In the genomic region with DNA sequence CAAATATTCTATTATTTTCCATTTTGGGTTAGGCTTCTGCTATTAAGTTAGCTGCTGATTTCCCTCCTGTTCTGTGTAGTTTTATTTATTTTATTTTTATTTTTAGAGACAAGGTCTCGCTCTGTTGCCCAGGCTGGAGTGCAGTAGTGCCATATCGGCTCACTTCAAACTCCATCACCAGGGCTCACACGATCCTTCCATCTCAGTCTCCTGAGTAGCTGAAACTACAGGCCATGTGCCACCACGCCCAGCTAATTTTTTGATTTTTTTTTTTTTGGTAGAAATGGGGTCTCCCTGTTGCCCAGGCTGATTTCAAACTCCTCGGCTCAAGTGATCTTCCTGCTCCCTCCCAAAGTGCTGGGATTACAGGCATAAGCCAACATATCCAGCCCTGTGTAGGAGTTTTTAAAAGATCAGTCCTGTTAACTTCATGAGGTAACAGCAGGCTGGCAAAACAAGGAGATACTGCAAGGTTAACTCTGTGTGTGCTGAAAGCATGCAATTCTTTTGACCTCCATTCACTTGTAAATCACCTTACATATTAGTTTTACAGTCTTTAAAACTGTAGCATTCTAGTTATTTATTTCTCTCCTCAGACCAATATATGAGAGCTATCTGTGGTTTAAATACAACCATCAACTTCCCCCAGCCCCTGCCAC, we compare ENCODE assay signal across 15 cellular contexts.
"Had no signal": no experiment of that assay in that cellular context is flagged by ENCODE, and none has a peak within 500 bp of the region (broad histone marks: within the 10 kb centered on the region; RNA-seq: fewer than 3 reads in every experiment).

No MANE protein-coding gene starts in this region.

- H3K9me3 ChIP-seq: neutrophil, tibial artery had no signal

- H3K4me3 Mint-ChIP-seq: activated CD4-positive, alpha-beta memory T cell treated with anti-CD3 and anti-CD28 coated beads for 36 hours; activated T-cell treated with anti-CD3 and anti-CD28 coated beads, Interleukin-2, amount 50 U/mL, for 4 hours; naive thymus-derived CD4-positive, alpha-beta T cell; stimulated activated naive B cell treated with anti-CD40 and anti-IgM and Interleukin-4, amounts not matched to agents 10 μg/mL and 1 μg/mL and 100 μg/mL, for 72 hours had no signal

- H3K27ac ChIP-seq: coronary artery, foreskin keratinocyte, neutrophil, tibial artery had no signal

- H3K9me3 Mint-ChIP-seq: activated CD4-positive, alpha-beta memory T cell treated with anti-CD3 and anti-CD28 coated beads for 36 hours; activated T-cell treated with anti-CD3 and anti-CD28 coated beads, Interleukin-2, amount 50 U/mL, for 4 hours; naive thymus-derived CD4-positive, alpha-beta T cell; stimulated activated naive B cell treated with anti-CD40 and anti-IgM and Interleukin-4, amounts not matched to agents 10 μg/mL and 1 μg/mL and 100 μg/mL, for 72 hours had no signal

- H3K4me3 ChIP-seq: coronary artery, tibial artery had no signal

- DNase-seq: activated CD4-positive, alpha-beta memory T cell treated with anti-CD3 and anti-CD28 coated beads for 36 hours; activated effector memory CD4-positive, alpha-beta T cell treated with anti-CD3 and anti-CD28 coated beads, Interleukin-2, amount 50 U/mL, for 16 hours; activated T-cell treated with anti-CD3 and anti-CD28 coated beads, Interleukin-2, amount 50 U/mL, for 4 hours; central memory CD4-positive, alpha-beta T cell; effector CD8-positive, alpha-beta T cell; foreskin keratinocyte; naive thymus-derived CD4-positive, alpha-beta T cell; posterior cingulate gyrus; retina; stimulated activated CD4-positive, alpha-beta T cell treated with anti-CD3 and anti-CD28 coated beads, Interleukin-2, amount 100 ng/mL, for 48 hours; stimulated activated naive B cell treated with anti-CD40 and anti-IgM and Interleukin-4, amounts not matched to agents 10 μg/mL and 1 μg/mL and 100 μg/mL, for 72 hours; tibial artery had no signal

- H3K36me3 Mint-ChIP-seq: activated CD4-positive, alpha-beta memory T cell treated with anti-CD3 and anti-CD28 coated beads for 36 hours; activated naive CD4-positive, alpha-beta T cell treated with anti-CD3 and anti-CD28 coated beads, Interleukin-2, amount 50 U/mL, for 72 hours had no signal

- H3K27me3 ChIP-seq: foreskin keratinocyte, neutrophil, tibial artery had no signal

- ATAC-seq: activated naive CD4-positive, alpha-beta T cell treated with anti-CD3 and anti-CD28 coated beads, Interleukin-2, amount 50 U/mL, for 72 hours; activated T-cell treated with anti-CD3 and anti-CD28 coated beads, Interleukin-2, amount 50 U/mL, for 4 hours; foreskin keratinocyte; naive thymus-derived CD4-positive, alpha-beta T cell had no signal

- H3K36me3 ChIP-seq: neutrophil, tibial artery had no signal

- H3K27ac Mint-ChIP-seq: activated CD4-positive, alpha-beta memory T cell treated with anti-CD3 and anti-CD28 coated beads for 36 hours; activated naive CD4-positive, alpha-beta T cell treated with anti-CD3 and anti-CD28 coated beads, Interleukin-2, amount 50 U/mL, for 72 hours; stimulated activated naive B cell treated with anti-CD40 and anti-IgM and Interleukin-4, amounts not matched to agents 10 μg/mL and 1 μg/mL and 100 μg/mL, for 72 hours had no signal

- H3K27me3 Mint-ChIP-seq: activated CD4-positive, alpha-beta memory T cell treated with anti-CD3 and anti-CD28 coated beads for 36 hours; naive thymus-derived CD4-positive, alpha-beta T cell; stimulated activated naive B cell treated with anti-CD40 and anti-IgM and Interleukin-4, amounts not matched to agents 10 μg/mL and 1 μg/mL and 100 μg/mL, for 72 hours had no signal
